ENCODE assay signal across 17 cellular contexts in the genomic region with DNA sequence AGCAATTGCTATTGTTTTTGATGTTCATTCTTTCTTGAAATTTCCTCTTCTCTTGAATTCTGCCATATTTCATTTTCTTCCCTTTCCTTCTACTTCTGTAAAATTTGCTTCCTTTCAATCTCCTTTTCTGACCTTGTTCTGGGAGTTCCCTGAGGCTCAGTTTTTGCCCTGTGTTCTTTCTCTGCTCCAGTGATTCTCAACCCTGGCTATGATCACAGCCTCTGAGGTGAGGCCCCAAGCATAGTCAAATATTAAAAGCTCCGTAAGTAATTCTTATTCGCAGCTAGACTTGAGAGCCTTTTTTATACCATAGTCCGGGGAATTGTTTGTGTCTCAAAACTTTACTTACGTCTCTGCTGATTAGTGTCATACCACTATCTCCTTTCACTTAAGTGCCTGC.
DNase-seq lines count a peak whose midpoint lies in the region; TF ChIP-seq lines count a peak whose summit lies in the region.
"Had no signal": no experiment of that assay in that cellular context is flagged by ENCODE, and none has a peak within 500 bp of the region (broad histone marks: within the 10 kb centered on the region; RNA-seq: fewer than 3 reads in every experiment).

No MANE protein-coding gene starts in this region.

- H3K4me2 ChIP-seq in Karpas-422 (ENCODE audit: low read depth, low read length, poor library complexity, severe bottlenecking) (no peak overlapping the region), mammary epithelial cell (ENCODE audit: insufficient read depth, low read depth, low read length) (no peak overlapping the region)
- H3K4me2 ChIP-seq: A549, BLaER1 had no signal

- H4K20me1 ChIP-seq in Karpas-422 (ENCODE audit: insufficient read depth, low read depth, low read length) (no peaks in the 10 kb centered on the region), mammary epithelial cell (ENCODE audit: insufficient read depth, low read length) (no peaks in the 10 kb centered on the region)
- H4K20me1 ChIP-seq: BLaER1 had no signal

- TF ChIP-seq CTCF in mammary epithelial cell (conservative IDR thresholded peaks at IDR 0.05 in 1 of 2, IDR thresholded peaks at IDR 0.05 in 1 of 2; ENCODE audit: extremely low read depth in 1 of 2, insufficient read depth in 1 of 2, low read depth in 1 of 2, low read length in 2 of 2) (no peak), GM10248 (IDR thresholded peaks at IDR 0.05; ENCODE audit: control extremely low read depth, extremely low read depth, low read depth, missing control alignments) (no peak)

- H2AFZ ChIP-seq in Karpas-422 (ENCODE audit: low read length) (no peak overlapping the region), mammary epithelial cell (ENCODE audit: low read depth, low read length) (no peak overlapping the region)

- H3K4me1 ChIP-seq in Karpas-422 (ENCODE audit: low read length), result peaks cover 3% of the 10 kb centered on the region; the same call in 1 of the 2 replicates
- H3K4me1 ChIP-seq in endocrine pancreas (ENCODE audit: control insufficient read depth, insufficient read depth, low read length), result peaks cover 3% of the 10 kb centered on the region
- H3K4me1 ChIP-seq in mammary epithelial cell (ENCODE audit: insufficient read depth, low read length), result no peaks in the 10 kb centered on the region
- H3K4me1 ChIP-seq: A549 had no signal

- H3K27ac ChIP-seq in Karpas-422 (ENCODE audit: low read length) (no peak overlapping the region), mammary epithelial cell (ENCODE audit: insufficient read depth, low read depth, low read length) (no peak overlapping the region)
- H3K27ac ChIP-seq: A549, BLaER1, HL-60 had no signal

- no peaks in the 10 kb centered on the region for H3K79me2 ChIP-seq in Karpas-422 (ENCODE audit: low read length)
- no peaks in the 10 kb centered on the region for H3K79me2 ChIP-seq in mammary epithelial cell (ENCODE audit: insufficient read depth, low read length)

- H3K9me3 ChIP-seq in Karpas-422 (ENCODE audit: low read length), result no peaks in the 10 kb centered on the region
- no peaks in the 10 kb centered on the region for H3K9me3 ChIP-seq in endocrine pancreas (ENCODE audit: control insufficient read depth, low read length)
- no peaks in the 10 kb centered on the region for H3K9me3 ChIP-seq in mammary epithelial cell (replicated peaks; ENCODE audit: insufficient read depth, low read length)
- H3K9me3 ChIP-seq: A549 had no signal

- no peaks in the 10 kb centered on the region for H3K27me3 ChIP-seq in Karpas-422 (ENCODE audit: low read length)
- no peaks in the 10 kb centered on the region for H3K27me3 ChIP-seq in endocrine pancreas (ENCODE audit: control insufficient read depth, insufficient read depth, low read length)
- H3K27me3 ChIP-seq in mammary epithelial cell (ENCODE audit: insufficient read depth, low read length), result no peaks in the 10 kb centered on the region
- H3K27me3 ChIP-seq: BLaER1 had no signal

- dilution Hi-C loops in mammary epithelial cell (cut with HindIII; ENCODE audit: low sequenced_read_pairs), result no loop called here

- H3K4me3 ChIP-seq in Karpas-422 (ENCODE audit: low read length), result no peak overlapping the region
- peak overlapping the region; percentile 43 for H3K4me3 ChIP-seq in endocrine pancreas (ENCODE audit: control insufficient read depth, insufficient read depth, low read length)
- no peak overlapping the region for H3K4me3 ChIP-seq in mammary epithelial cell (replicated peaks in 1 of 3; ENCODE audit: insufficient read depth in 1 of 3, low read depth in 2 of 3, low read length in 3 of 3)
- H3K4me3 ChIP-seq: A549, BLaER1 had no signal

- WGBS in mammary epithelial cell (ENCODE audit: low coverage, missing lambda C conversion rate), result 95% methylated on average over 4 of the region's 4 CpGs

- intact Hi-C loops in mammary epithelial cell (cut with micrococcal nuclease), result no loop called here

- DNase-seq in Karpas-422, result peak; percentile 21
- peak; percentile 69 for DNase-seq in kidney tubule cell (ENCODE audit: low spot score)
- peak; percentile 31 for DNase-seq in retina
- DNase-seq in mammary epithelial cell, result no peak
- DNase-seq in DMS153 (lab: John Stamatoyannopoulos, UW), result no peak
- no peak for DNase-seq in GM10248 (ENCODE audit: extremely low spot score)
- no peak for DNase-seq in activated CD4-positive, alpha-beta T cell treated with anti-CD3 and anti-CD28 coated beads for 48 hours
- DNase-seq: Calu3; CD4-positive, CD25-positive, alpha-beta regulatory T cell; DMS 273 treated with DMSO at 0.1 percent for 48 hours; DMS79; HCEC 1CT; HFFc6 had no signal

- CTCF ChIA-PET in mammary epithelial cell (lab: Charles Lee; ENCODE audit: low non-redundant PET) (no interaction called here), GM10248 (lab: Yijun Ruan, JAX) (interaction anchor here (1.5 kb wide), 1 partner anchor 10 kb away, joined by 4 read pairs; no protein-coding TSS in a partner anchor)

- no peaks in the 10 kb centered on the region for H3K36me3 ChIP-seq in Karpas-422 (ENCODE audit: insufficient read depth, low read length)
- H3K36me3 ChIP-seq in endocrine pancreas (ENCODE audit: control insufficient read depth, insufficient read depth, low read length), result no peaks in the 10 kb centered on the region
- H3K36me3 ChIP-seq in mammary epithelial cell (ENCODE audit: insufficient read depth, low read length), result no peaks in the 10 kb centered on the region
- H3K36me3 ChIP-seq: BLaER1 had no signal

- BruUV-seq in mammary epithelial cell (replicated peaks; lab: Mats Ljungman, UMichigan), result no TSS peak

- in situ Hi-C loops in mammary epithelial cell (cut with MboI; ENCODE audit: low sequenced_read_pairs in 2 of 2), result no loop called here

- H3K9ac ChIP-seq in Karpas-422 (ENCODE audit: low read length), result no peak overlapping the region
- no peak overlapping the region for H3K9ac ChIP-seq in endocrine pancreas (ENCODE audit: control insufficient read depth, insufficient read depth, low read length)
- H3K9ac ChIP-seq in mammary epithelial cell (ENCODE audit: insufficient read depth, low read length), result no peak overlapping the region
- H3K9ac ChIP-seq: BLaER1 had no signal

- H3K9me2 ChIP-seq in Karpas-422 (replicated peaks; ENCODE audit: insufficient read depth, low read length), result no peaks in the 10 kb centered on the region

- POLR2A ChIA-PET in GM10248 (lab: Yijun Ruan, JAX), result no interaction called here

Comparison
In these comparisons a context has a peak if more than half of its experiments do, and no peak if none do; other contexts are left out.
1. DNase-seq: peak in Karpas-422 (single experiment), kidney tubule cell (single experiment) and retina (single experiment); none in mammary epithelial cell (single experiment), DMS153 (single experiment), GM10248 (single experiment) and activated CD4-positive, alpha-beta T cell treated with anti-CD3 and anti-CD28 coated beads for 48 hours (single experiment).